ENCODE assay signal across 8 cellular contexts in the genomic region with DNA sequence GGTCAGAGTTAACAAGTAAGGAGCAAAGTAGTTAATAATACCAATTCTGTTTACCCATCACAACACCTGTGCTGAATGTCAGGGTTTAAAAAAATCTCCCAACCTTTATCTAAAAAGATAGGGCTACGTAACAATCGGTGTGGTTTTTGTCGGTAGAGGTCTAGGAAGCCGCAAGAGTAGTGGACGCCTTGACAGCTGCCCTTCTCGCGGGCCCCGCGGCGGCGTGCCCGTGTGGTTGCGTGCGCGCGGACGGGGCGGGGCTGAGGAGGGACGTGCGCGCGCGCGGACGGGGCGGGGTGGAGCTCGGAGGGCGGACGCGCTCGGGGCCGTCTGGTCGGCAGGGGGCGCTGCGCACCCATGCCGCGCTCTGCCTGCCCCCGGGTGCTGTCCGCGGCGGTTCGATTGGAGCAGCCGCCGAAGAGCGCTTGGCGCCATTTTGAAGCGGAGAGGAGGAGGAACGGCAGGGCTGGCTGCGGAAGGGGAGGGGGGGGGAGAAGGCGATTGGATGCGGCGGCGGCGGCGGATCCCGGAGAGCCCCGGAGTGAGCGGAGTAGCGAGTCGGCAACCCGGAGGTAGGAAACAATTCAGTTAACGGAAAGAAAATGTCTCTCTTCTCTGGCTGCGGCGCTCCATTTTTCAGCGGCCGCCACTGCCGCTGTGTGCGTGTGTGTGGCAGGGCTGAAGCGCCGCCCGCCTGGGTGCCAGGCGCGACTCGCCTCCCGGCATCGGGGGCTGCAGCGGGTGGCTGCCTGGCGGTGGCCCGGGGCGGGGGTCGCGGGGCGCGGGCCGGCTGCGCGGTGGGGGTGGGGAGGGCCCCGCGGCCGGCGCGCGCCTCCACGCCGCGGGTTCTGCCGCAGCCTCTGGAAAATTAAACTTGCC. TPM values are rescaled to one million over a fixed set of nuclear protein-coding genes. Genes with fewer than 3 reads are reported as not detected.
DNase-seq lines count a peak whose midpoint lies in the region; ATAC-seq and TF ChIP-seq lines count a peak whose summit lies in the region.

A gene with protein sequence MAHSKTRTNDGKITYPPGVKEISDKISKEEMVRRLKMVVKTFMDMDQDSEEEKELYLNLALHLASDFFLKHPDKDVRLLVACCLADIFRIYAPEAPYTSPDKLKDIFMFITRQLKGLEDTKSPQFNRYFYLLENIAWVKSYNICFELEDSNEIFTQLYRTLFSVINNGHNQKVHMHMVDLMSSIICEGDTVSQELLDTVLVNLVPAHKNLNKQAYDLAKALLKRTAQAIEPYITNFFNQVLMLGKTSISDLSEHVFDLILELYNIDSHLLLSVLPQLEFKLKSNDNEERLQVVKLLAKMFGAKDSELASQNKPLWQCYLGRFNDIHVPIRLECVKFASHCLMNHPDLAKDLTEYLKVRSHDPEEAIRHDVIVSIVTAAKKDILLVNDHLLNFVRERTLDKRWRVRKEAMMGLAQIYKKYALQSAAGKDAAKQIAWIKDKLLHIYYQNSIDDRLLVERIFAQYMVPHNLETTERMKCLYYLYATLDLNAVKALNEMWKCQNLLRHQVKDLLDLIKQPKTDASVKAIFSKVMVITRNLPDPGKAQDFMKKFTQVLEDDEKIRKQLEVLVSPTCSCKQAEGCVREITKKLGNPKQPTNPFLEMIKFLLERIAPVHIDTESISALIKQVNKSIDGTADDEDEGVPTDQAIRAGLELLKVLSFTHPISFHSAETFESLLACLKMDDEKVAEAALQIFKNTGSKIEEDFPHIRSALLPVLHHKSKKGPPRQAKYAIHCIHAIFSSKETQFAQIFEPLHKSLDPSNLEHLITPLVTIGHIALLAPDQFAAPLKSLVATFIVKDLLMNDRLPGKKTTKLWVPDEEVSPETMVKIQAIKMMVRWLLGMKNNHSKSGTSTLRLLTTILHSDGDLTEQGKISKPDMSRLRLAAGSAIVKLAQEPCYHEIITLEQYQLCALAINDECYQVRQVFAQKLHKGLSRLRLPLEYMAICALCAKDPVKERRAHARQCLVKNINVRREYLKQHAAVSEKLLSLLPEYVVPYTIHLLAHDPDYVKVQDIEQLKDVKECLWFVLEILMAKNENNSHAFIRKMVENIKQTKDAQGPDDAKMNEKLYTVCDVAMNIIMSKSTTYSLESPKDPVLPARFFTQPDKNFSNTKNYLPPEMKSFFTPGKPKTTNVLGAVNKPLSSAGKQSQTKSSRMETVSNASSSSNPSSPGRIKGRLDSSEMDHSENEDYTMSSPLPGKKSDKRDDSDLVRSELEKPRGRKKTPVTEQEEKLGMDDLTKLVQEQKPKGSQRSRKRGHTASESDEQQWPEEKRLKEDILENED (N-terminal part only) (plus strand): TSS at position 431 of the 879 bp plus-strand sequence. CDS start 62,321 bp downstream, outside the sequence.

- H3K36me3 ChIP-seq in KOPT-K1 (ENCODE audit: insufficient read depth, low read length) (no peaks in the 10 kb centered on the region), Peyer's patch (no peaks in the 10 kb centered on the region), esophagus squamous epithelium (no peaks in the 10 kb centered on the region)

- peak; percentile 85 for ATAC-seq in GM21737 (IDR thresholded peaks at IDR 0.05; ENCODE audit: unreplicated experiment)
- ATAC-seq in activated T-cell treated with anti-CD3 and anti-CD28 coated beads, Interleukin-2, amount 50 U/mL, for 72 hours (replicated peaks in 1 of 2), result peak; percentile 92 to 93

- no peaks in the 10 kb centered on the region for H3K9me3 Mint-ChIP-seq in activated T-cell treated with anti-CD3 and anti-CD28 coated beads, Interleukin-2, amount 50 U/mL, for 72 hours

- H3K9me3 ChIP-seq in KOPT-K1 (ENCODE audit: insufficient read depth, low read length, poor library complexity, severe bottlenecking), result no peaks in the 10 kb centered on the region
- H3K9me3 ChIP-seq in Peyer's patch, result no peaks in the 10 kb centered on the region
- no peaks in the 10 kb centered on the region for H3K9me3 ChIP-seq in esophagus squamous epithelium

- WGBS in esophagus squamous epithelium, 2 donors, result 0 to 1% methylated on average over 4 to 28 of the region's 97 CpGs

- H3K27me3 ChIP-seq in Peyer's patch, result no peaks in the 10 kb centered on the region
- no peaks in the 10 kb centered on the region for H3K27me3 ChIP-seq in esophagus squamous epithelium

- peaks cover 46% of the 10 kb centered on the region for H3K4me1 Mint-ChIP-seq in activated T-cell treated with anti-CD3 and anti-CD28 coated beads, Interleukin-2, amount 50 U/mL, for 72 hours (ENCODE audit: low read depth)

- peaks cover 0 to 7% (median 0%) of the 10 kb centered on the region in 4 donors for H3K4me1 ChIP-seq in Peyer's patch
- H3K4me1 ChIP-seq in esophagus squamous epithelium, result peaks cover 0 to 46% (median 14%) of the 10 kb centered on the region in 3 donors

- H3K36me3 Mint-ChIP-seq in activated T-cell treated with anti-CD3 and anti-CD28 coated beads, Interleukin-2, amount 50 U/mL, for 72 hours (ENCODE audit: insufficient read depth in 2 of 2), result peaks cover 2% of the 10 kb centered on the region in 2 donors

- DNase-seq in DMS79 treated with DMSO at 0.1 percent for 48 hours (lab: John Stamatoyannopoulos, UW) (peak; percentile 78), Peyer's patch (peak; percentile 90 to 97 (median 97)), esophagus squamous epithelium (lab: John Stamatoyannopoulos, UW) (peak; percentile 80), myocyte (ENCODE audit: low read depth) (peak; percentile 95)
- DNase-seq in activated T-cell treated with anti-CD3 and anti-CD28 coated beads, Interleukin-2, amount 50 U/mL, for 72 hours, result peak; percentile 93 to 98
- peak; percentile 86 to 91 for DNase-seq in stimulated activated CD8-positive, alpha-beta memory T cell treated with anti-CD3 and anti-CD28 coated beads, Interleukin-7, amount 100 ng/mL, for 48 hours (ENCODE audit: extremely low read depth in 1 of 2, low read depth in 1 of 2)

- H3K4me3 Mint-ChIP-seq in activated T-cell treated with anti-CD3 and anti-CD28 coated beads, Interleukin-2, amount 50 U/mL, for 72 hours, result peak within 1 kb of the TSS; percentile 95 to 97

- H3K27me3 Mint-ChIP-seq in activated T-cell treated with anti-CD3 and anti-CD28 coated beads, Interleukin-2, amount 50 U/mL, for 72 hours (ENCODE audit: low read depth), result no peaks in the 10 kb centered on the region

- H3K4me3 ChIP-seq in Peyer's patch (peak within 1 kb of the TSS; percentile 56 to 97 (median 84)), esophagus squamous epithelium (peak within 1 kb of the TSS; percentile 82 to 94 (median 88))

- intact Hi-C loops in esophagus squamous epithelium (cut with DNase I), result loop anchor here (5.0 to 10.0 kb wide), 3 partner anchors 51 to 66 kb away; a partner anchor contains a TSS

- H3K27ac ChIP-seq in KOPT-K1 (ENCODE audit: low read depth, low read length, poor library complexity, severe bottlenecking) (peak within 1 kb of the TSS; percentile 84), Peyer's patch (peak within 1 kb of the TSS; percentile 86 to 98 (median 94)), esophagus squamous epithelium (peak within 1 kb of the TSS; percentile 94 to 99 (median 96))

- TF ChIP-seq POLR2A in Peyer's patch (IDR thresholded peaks at IDR 0.05) (peak; percentile 23 to 29), esophagus squamous epithelium (IDR thresholded peaks at IDR 0.05) (peak in 3 of 4 donors; percentile 17 to 64 (median 24))

- peak within 1 kb of the TSS; percentile 95 for H3K27ac Mint-ChIP-seq in activated T-cell treated with anti-CD3 and anti-CD28 coated beads, Interleukin-2, amount 50 U/mL, for 72 hours

- TF ChIP-seq CTCF in Peyer's patch (IDR thresholded peaks at IDR 0.05) (peak; percentile 93 to 99 (median 97)), esophagus squamous epithelium (IDR thresholded peaks at IDR 0.05) (peak; percentile 74 to 99 (median 98))

RNA-seq across cellular contexts. Expression of the gene that starts here (rescaled TPM):
- total RNA-seq in Peyer's patch (10 to 100 TPM; 26.6 to 61.1 (median 28.9) TPM), esophagus squamous epithelium (10 to 100 TPM in 3 of 4 donors, 1 to 10 TPM in 1; 8.9 to 23.5 (median 15.1) TPM), myocyte (11.7 and 15.0 TPM in 2 replicates)
- 10 to 100 TPM; 52.9 to 53.1 TPM for total RNA-seq in activated T-cell treated with anti-CD3 and anti-CD28 coated beads, Interleukin-2, amount 50 U/mL, for 72 hours
- polyA plus RNA-seq in myocyte (2012), result 8.2 TPM

Comparison
In these comparisons a context has a peak if more than half of its experiments do, and no peak if none do; other contexts are left out.
1. Peak in every context shown above with its lines: DNase-seq, ATAC-seq, H3K4me3 ChIP-seq and H3K27ac ChIP-seq.